Comparison of ENCODE assay signal across 10 cellular contexts in genomic region chr1:24437631-24438396, GRCh38. TPM values are rescaled to one million over a fixed set of nuclear protein-coding genes. Genes with fewer than 3 reads are reported as not detected.
DNase-seq lines count a peak whose midpoint lies in the region; ATAC-seq, FAIRE-seq and TF ChIP-seq lines count a peak whose summit lies in the region.
"Had no signal": no experiment of that assay in that cellular context is flagged by ENCODE, and none has a peak within 500 bp of the region (broad histone marks: within the 10 kb centered on the region; RNA-seq: fewer than 3 reads in every experiment).

No MANE protein-coding gene starts in this region.

- no peak overlapping the region for H3K4me3 ChIP-seq in K562
- peak overlapping the region in 1 of 2 donors; percentile 15 for H3K4me3 ChIP-seq in stomach smooth muscle (ENCODE audit: low read length in 2 of 2)

- no peak for TF ChIP-seq POLR2A in K562 (conservative IDR thresholded peaks at IDR 0.05)

- no peak overlapping the region for H4K8ac ChIP-seq in H9 (replicated peaks; ENCODE audit: insufficient read length, low read depth, low read length)

- H3K27ac ChIP-seq in H9 (ENCODE audit: insufficient read length, low read depth, low read length): no peak overlapping the region
- no peak overlapping the region; the same call in 2 of the 3 replicates for H3K27ac ChIP-seq in K562 (ENCODE audit: extremely low read depth, low read depth, low read length)
- peak overlapping the region; percentile 11 for H3K27ac ChIP-seq in stomach smooth muscle (ENCODE audit: low read length)

- TF ChIP-seq CTCF in H9 (conservative IDR thresholded peaks at IDR 0.05) (peak; percentile 11; the same call in 1 of the 3 replicates), K562 (IDR thresholded peaks at IDR 0.05 in 2 of 3, conservative IDR thresholded peaks at IDR 0.05 in 1 of 3; ENCODE audit: insufficient read depth in 2 of 3, low read depth in 1 of 3, low read length in 3 of 3) (no peak), glutamatergic neuron (IDR thresholded peaks at IDR 0.05; ENCODE audit: partially characterized antibody, unreplicated experiment) (no peak)

- in situ Hi-C loops in K562 (cut with MboI): no loop called here

- no peaks in the 10 kb centered on the region for H3K23me2 ChIP-seq in H9 (ENCODE audit: insufficient read length, low read depth, low read length, poor library complexity, severe bottlenecking)

- no peak overlapping the region for H2BK12ac ChIP-seq in H9 (ENCODE audit: insufficient read length, low read depth, low read length)

- peak; percentile 26 for FAIRE-seq in K562 (lab: Jason Lieb, UNC)
- FAIRE-seq: islet of Langerhans had no signal

- CTCF ChIA-PET in K562 (lab: Yijun Ruan, JAX; ENCODE audit: low intra/inter-chr PET ratio): interaction anchor here (0.5 kb wide), 1 partner anchor 16 kb away, joined by 3 read pairs; no protein-coding TSS in a partner anchor

- H3K79me1 ChIP-seq in H9 (ENCODE audit: insufficient read depth, low read depth, low read length, poor library complexity, severe bottlenecking): no peaks in the 10 kb centered on the region

- H3K79me2 ChIP-seq in H9 (ENCODE audit: insufficient read depth, low read length) (no peaks in the 10 kb centered on the region), K562 (ENCODE audit: control insufficient read depth, insufficient read depth, low read length) (peaks cover 4% of the 10 kb centered on the region; the same call in 1 of the 3 replicates)

- H3K4me1 Mint-ChIP-seq in H9 (peaks cover 11 to 31% of the 10 kb centered on the region in 2 experiments), glutamatergic neuron (ENCODE audit: low read depth, unreplicated experiment) (peaks cover 35% of the 10 kb centered on the region)

- H2AK5ac ChIP-seq in H9 (ENCODE audit: insufficient read length, low read length): no peak overlapping the region

- peak; percentile 47 for ATAC-seq in K562
- ATAC-seq in HG03439 (IDR thresholded peaks at IDR 0.05; ENCODE audit: unreplicated experiment): no peak
- no peak for ATAC-seq in GM21723 (IDR thresholded peaks at IDR 0.05; ENCODE audit: unreplicated experiment)
- ATAC-seq in HG03135 (IDR thresholded peaks at IDR 0.05; ENCODE audit: unreplicated experiment): no peak
- ATAC-seq: T-cell had no signal

- H4K5ac ChIP-seq in H9 (ENCODE audit: insufficient read length, low read depth, low read length): no peak overlapping the region

- DNase-seq in H9: peak; percentile 40
- DNase-seq in K562 (ENCODE audit: extremely low read depth in 1 of 4, low spot score in 3 of 4): peak in 1 of 4 experiments; percentile 30
- no peak for DNase-seq in glutamatergic neuron
- DNase-seq: activated CD4-positive, alpha-beta T cell treated with anti-CD3 and anti-CD28 coated beads for 4 hours; T-cell had no signal

- intact Hi-C loops in K562 (cut with micrococcal nuclease): loop anchor here (2.0 kb wide), 1 partner anchor 89 kb away; no protein-coding TSS in a partner anchor

- H2BK20ac ChIP-seq in H9 (ENCODE audit: low read depth, low read length, poor library complexity, severe bottlenecking): no peak overlapping the region

- POLR2A ChIA-PET in K562 (lab: Yijun Ruan, JAX): interaction anchor here (0.6 to 1.6 kb wide), 11 partner anchors 11 to 1940 kb away, joined by 3 to 14 read pairs (median 3); partner anchors contain the start of genes NIPAL3, PNRC2, RCAN3 and SRSF10

- H3K27me3 ChIP-seq in H9 (ENCODE audit: insufficient read depth, low read length): no peaks in the 10 kb centered on the region
- H3K27me3 ChIP-seq in K562 (ENCODE audit: control insufficient read depth in 2 of 2, insufficient read depth in 2 of 2, low read length in 2 of 2): no peaks in the 10 kb centered on the region
- H3K27me3 ChIP-seq in stomach smooth muscle (ENCODE audit: control insufficient read depth in 1 of 2, insufficient read depth in 2 of 2, low read length in 2 of 2): no peaks in the 10 kb centered on the region

- no peak overlapping the region for H3K23ac ChIP-seq in H9 (ENCODE audit: insufficient read length, low read depth, low read length)

- H2BK5ac ChIP-seq in H9 (ENCODE audit: insufficient read length, low read length): no peak overlapping the region

- H4K91ac ChIP-seq in H9 (ENCODE audit: insufficient read length, low read depth, low read length): no peak overlapping the region

- H2AFZ ChIP-seq in H9 (ENCODE audit: low read length) (no peak overlapping the region), K562 (ENCODE audit: low read depth, low read length) (peak overlapping the region; percentile 26; the same call in 1 of the 2 replicates)

- no peak overlapping the region for H3K18ac ChIP-seq in H9 (ENCODE audit: insufficient read length, low read depth, low read length)

- H2BK120ac ChIP-seq in H9 (ENCODE audit: low read depth, low read length, poor library complexity, severe bottlenecking): no peak overlapping the region

- BruUV-seq in K562 (replicated peaks; lab: Mats Ljungman, UMichigan): no TSS peak

- H3K4me2 ChIP-seq in H9 (ENCODE audit: insufficient read depth, insufficient read length, low read length) (no peak overlapping the region), K562 (ENCODE audit: insufficient read depth, low read length) (peak overlapping the region; percentile 62)

- H3K27me3 Mint-ChIP-seq in H9 (ENCODE audit: low read depth) (no peaks in the 10 kb centered on the region), glutamatergic neuron (ENCODE audit: unreplicated experiment) (peaks cover 12% of the 10 kb centered on the region)
- H3K27me3 Mint-ChIP-seq: T-cell had no signal

- H3T11ph ChIP-seq in H9 (ENCODE audit: low read length): no peak overlapping the region

- H3K4me1 ChIP-seq in H9 (ENCODE audit: insufficient read depth, low read length): no peaks in the 10 kb centered on the region
- peaks cover 9 to 19% of the 10 kb centered on the region in 2 experiments; a peak in 4 of 5 replicates for H3K4me1 ChIP-seq in K562 (replicated peaks in 1 of 2; ENCODE audit: control insufficient read depth in 2 of 2, insufficient read depth in 2 of 2, low read length in 2 of 2)
- peaks cover 12% of the 10 kb centered on the region for H3K4me1 ChIP-seq in stomach smooth muscle (ENCODE audit: control insufficient read depth, insufficient read depth, low read length)

- H3K36me3 Mint-ChIP-seq in H9 (ENCODE audit: insufficient read depth in 1 of 3, low read depth in 3 of 3) (no peaks in the 10 kb centered on the region), glutamatergic neuron (ENCODE audit: unreplicated experiment) (no peaks in the 10 kb centered on the region)

- no peak overlapping the region for H3K56ac ChIP-seq in H9 (ENCODE audit: insufficient read length, low read depth, low read length)

- TF ChIP-seq EP300 in K562 (IDR thresholded peaks at IDR 0.05; ENCODE audit: low read length): no peak

- H3K27ac Mint-ChIP-seq in H9: peak overlapping the region in 2 of 3 experiments; percentile 32; a peak in 1 of 7 replicates
- peak overlapping the region; percentile 81 for H3K27ac Mint-ChIP-seq in glutamatergic neuron (ENCODE audit: unreplicated experiment)

- H3K9ac ChIP-seq in H9 (ENCODE audit: extremely low read depth, insufficient read length, low read length): no peak overlapping the region
- H3K9ac ChIP-seq in K562 (ENCODE audit: insufficient read depth in 1 of 2, low read depth in 2 of 2, low read length in 2 of 2): peak overlapping the region in 1 of 2 experiments; percentile 2; a peak in 2 of 4 replicates
- H3K9ac ChIP-seq in stomach smooth muscle (ENCODE audit: low read length in 2 of 2): no peak overlapping the region

- no peaks in the 10 kb centered on the region for H3K9me3 ChIP-seq in H9 (ENCODE audit: control insufficient read depth, low read depth, low read length)
- no peaks in the 10 kb centered on the region for H3K9me3 ChIP-seq in K562 (replicated peaks; ENCODE audit: control insufficient read depth, insufficient read depth, low read depth, low read length)
- no peaks in the 10 kb centered on the region for H3K9me3 ChIP-seq in stomach smooth muscle (ENCODE audit: control insufficient read depth in 2 of 2, low read length in 2 of 2)

- WGBS in H9 (ENCODE audit: extremely low coverage, insufficient read length, low lambda C conversion rate): no CpG with 5 or more reads among the region's 9 CpGs
- WGBS in K562 (ENCODE audit: insufficient coverage, low coverage, missing lambda C conversion rate): 59% methylated on average over 9 of the region's 9 CpGs

- H3K14ac ChIP-seq in H9 (ENCODE audit: insufficient read depth, low read length): no peak overlapping the region

- no peak overlapping the region for H2BK15ac ChIP-seq in H9 (ENCODE audit: low read depth, low read length)

- no peaks in the 10 kb centered on the region for H3K9me1 ChIP-seq in K562 (ENCODE audit: control insufficient read depth, insufficient read depth, low read length)

- H4K20me1 ChIP-seq in H9 (ENCODE audit: control insufficient read depth, insufficient read depth, insufficient read length) (no peaks in the 10 kb centered on the region), K562 (replicated peaks; ENCODE audit: control insufficient read depth, insufficient read depth, low read length) (0 out of 2 replicates have a peak, but pooled peaks cover 3% of the 10 kb centered on the region)

- H3K4ac ChIP-seq in H9 (ENCODE audit: low read depth, low read length): no peak overlapping the region

- no peaks in the 10 kb centered on the region for H3K9me3 Mint-ChIP-seq in H9
- peaks cover 15% of the 10 kb centered on the region for H3K9me3 Mint-ChIP-seq in glutamatergic neuron (ENCODE audit: unreplicated experiment)
- H3K9me3 Mint-ChIP-seq: T-cell had no signal

- H3K4me3 Mint-ChIP-seq in H9 (no peak overlapping the region), glutamatergic neuron (ENCODE audit: unreplicated experiment) (peak overlapping the region; percentile 42)
- H3K4me3 Mint-ChIP-seq: T-cell had no signal

- no peak for TF ChIP-seq RAD21 in K562 (CRISPR knock-in tag; conservative IDR thresholded peaks at IDR 0.05 in 1 of 2, IDR thresholded peaks at IDR 0.05 in 1 of 2)

- H3K36me3 ChIP-seq in K562 (ENCODE audit: control insufficient read depth, insufficient read depth, low read length) (peaks cover 25% of the 10 kb centered on the region; the same call in 2 of the 3 replicates), stomach smooth muscle (ENCODE audit: control insufficient read depth in 2 of 2, insufficient read depth in 2 of 2, low read length in 2 of 2) (peaks cover 14 to 15% of the 10 kb centered on the region in 2 donors)

RNA-seq across cellular contexts. Expression of gene NIPAL3, which starts 22.2 kb away (rescaled TPM):
- 7.7 and 7.9 TPM in 2 replicates for total RNA-seq in H9 (2021)
- 55.9 and 56.4 TPM in 2 replicates for total RNA-seq in K562 (2011; cell fraction: chromatin; rRNA removed; ENCODE audit: low replicate concordance)
- 44.2 and 44.6 TPM in 2 replicates for total RNA-seq in K562 (2011; cell fraction: nucleolus; rRNA removed)
- 57.1 and 68.0 TPM in 2 replicates for total RNA-seq in K562 (2011; cell fraction: nucleoplasm; rRNA removed)
- total RNA-seq in K562 (2014; rRNA removed): 15.4 and 24.7 TPM in 2 replicates
- total RNA-seq in K562 (2014; rRNA removed; fragmentation: Illumina TruSeq; extraction: Trizol): 16.3 and 16.6 TPM in 2 replicates
- 11.3 and 11.4 TPM in 2 replicates for total RNA-seq in K562 (2015; rRNA removed; fragmentation: Illumina TruSeq; extraction: Trizol)
- 26.0 and 26.3 TPM in 2 replicates for total RNA-seq in K562 (2021)
- polyA plus RNA-seq in K562 (2011; rRNA removed): 16.0 and 18.2 TPM in 2 replicates
- 18.5 and 19.9 TPM in 2 replicates for polyA plus RNA-seq in K562 (2011; cell fraction: cytosol; rRNA removed)
- polyA plus RNA-seq in K562 (2011; cell fraction: nucleus; rRNA removed): 14.4 and 16.1 TPM in 2 replicates
- polyA plus RNA-seq in K562 (2012): 16.3 and 17.9 TPM in 2 replicates
- 20.0 and 21.3 TPM in 2 replicates for polyA plus RNA-seq in K562 (2014; fragmentation: Illumina TruSeq; extraction: Trizol)
- polyA plus RNA-seq in K562 (2014; fragmentation: Nextera tagmentation; extraction: Ambion mirVana): 10 to 100 TPM; 10.5 to 12.2 TPM
- 13.8 and 16.2 TPM in 2 replicates for polyA plus RNA-seq in K562 (2014; rRNA removed)
- polyA minus RNA-seq in K562 (2011; rRNA and poly(A)+ RNA removed): 18.9 and 24.0 TPM in 2 replicates
- 10.6 and 15.2 TPM in 2 replicates for polyA minus RNA-seq in K562 (2011; cell fraction: cytosol; rRNA and poly(A)+ RNA removed)
- polyA minus RNA-seq in K562 (2011; cell fraction: nucleus; rRNA and poly(A)+ RNA removed): 13.1 and 19.4 TPM in 2 replicates
- total RNA-seq in glutamatergic neuron (ENCODE audit: unreplicated experiment): 18.6 TPM

RNA-seq across cellular contexts. Expression of gene STPG1, which starts 24.2 kb away (rescaled TPM):
- 8.3 and 9.5 TPM in 2 replicates for total RNA-seq in H9 (2021)
- 14.4 and 22.0 TPM in 2 replicates for total RNA-seq in K562 (2011; cell fraction: chromatin; rRNA removed; ENCODE audit: low replicate concordance)
- 8.7 and 9.3 TPM in 2 replicates for total RNA-seq in K562 (2011; cell fraction: nucleolus; rRNA removed)
- total RNA-seq in K562 (2011; cell fraction: nucleoplasm; rRNA removed): 14.4 and 16.4 TPM in 2 replicates
- total RNA-seq in K562 (2014; rRNA removed): 6.7 and 7.6 TPM in 2 replicates
- total RNA-seq in K562 (2014; rRNA removed; fragmentation: Illumina TruSeq; extraction: Trizol): 8.2 and 8.3 TPM in 2 replicates
- 5.1 and 5.5 TPM in 2 replicates for total RNA-seq in K562 (2015; rRNA removed; fragmentation: Illumina TruSeq; extraction: Trizol)
- total RNA-seq in K562 (2021): 7.2 and 7.6 TPM in 2 replicates
- 7.2 and 8.4 TPM in 2 replicates for polyA plus RNA-seq in K562 (2011; rRNA removed)
- polyA plus RNA-seq in K562 (2011; cell fraction: cytosol; rRNA removed): 4.4 and 5.4 TPM in 2 replicates
- polyA plus RNA-seq in K562 (2011; cell fraction: nucleus; rRNA removed): 5.9 and 7.6 TPM in 2 replicates
- 6.0 and 8.3 TPM in 2 replicates for polyA plus RNA-seq in K562 (2012)
- 9.0 and 10.1 TPM in 2 replicates for polyA plus RNA-seq in K562 (2014; fragmentation: Illumina TruSeq; extraction: Trizol)
- polyA plus RNA-seq in K562 (2014; fragmentation: Nextera tagmentation; extraction: Ambion mirVana): 10 to 100 TPM; 10.4 to 11.9 TPM
- polyA plus RNA-seq in K562 (2014; rRNA removed): 5.0 and 9.4 TPM in 2 replicates
- polyA minus RNA-seq in K562 (2011; rRNA and poly(A)+ RNA removed): 7.0 and 7.8 TPM in 2 replicates
- 2.1 and 3.9 TPM in 2 replicates for polyA minus RNA-seq in K562 (2011; cell fraction: cytosol; rRNA and poly(A)+ RNA removed)
- 5.4 and 7.0 TPM in 2 replicates for polyA minus RNA-seq in K562 (2011; cell fraction: nucleus; rRNA and poly(A)+ RNA removed)
- 2.4 TPM for total RNA-seq in glutamatergic neuron (ENCODE audit: unreplicated experiment)
